ENCODE assay signal across 19 cellular contexts in the genomic region with DNA sequence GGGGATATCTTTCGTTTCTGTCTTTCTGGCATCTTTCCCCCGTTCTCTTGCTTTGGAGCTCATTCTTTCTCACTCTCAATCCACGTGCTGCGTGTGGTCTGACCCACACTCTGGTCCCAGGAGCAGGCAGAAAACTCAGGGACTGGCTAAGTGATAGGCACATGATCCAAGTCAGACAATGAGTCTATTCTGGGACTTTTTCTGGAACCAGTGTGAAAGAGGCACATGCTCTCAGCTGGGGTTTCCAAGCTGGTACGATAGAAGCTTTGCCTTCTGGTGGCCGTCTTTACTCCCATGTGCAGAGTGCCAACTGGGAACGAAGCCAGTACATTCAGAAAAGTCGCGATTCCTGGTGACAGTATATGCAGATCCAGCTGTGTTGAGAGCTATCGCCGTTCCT.
DNase-seq lines count a peak whose midpoint lies in the region; ATAC-seq and TF ChIP-seq lines count a peak whose summit lies in the region.
"Had no signal": no experiment of that assay in that cellular context is flagged by ENCODE, and none has a peak within 500 bp of the region (broad histone marks: within the 10 kb centered on the region; RNA-seq: fewer than 3 reads in every experiment).

No MANE protein-coding gene starts in this region.

- ATAC-seq in left ventricle myocardium superior (peak; percentile 84), psoas muscle (peak in 3 of 4 donors; percentile 47 to 63 (median 63)), HG03442 (IDR thresholded peaks at IDR 0.05; ENCODE audit: unreplicated experiment) (no peak), gastroesophageal sphincter (no peak)
- ATAC-seq: GM12878; stimulated activated naive CD8-positive, alpha-beta T cell treated with anti-CD3 and anti-CD28 coated beads, Interleukin-15, Interleukin-2, amounts not matched to agents 100 U/mL and 50 U/mL, for 24 hours had no signal

- TF ChIP-seq EP300 in gastroesophageal sphincter (IDR thresholded peaks at IDR 0.05): no peak

- H3K4me1 ChIP-seq in psoas muscle (no peaks in the 10 kb centered on the region), gastroesophageal sphincter (no peaks in the 10 kb centered on the region)
- H3K4me1 ChIP-seq: ascending aorta had no signal

- intact Hi-C loops in left ventricle myocardium superior (cut with micrococcal nuclease) (no loop called here), psoas muscle (cut with DNase I) (no loop called here)

- H3K27me3 ChIP-seq in psoas muscle (ENCODE audit: insufficient read depth in 3 of 3, low read length in 2 of 3) (no peaks in the 10 kb centered on the region), gastroesophageal sphincter (no peaks in the 10 kb centered on the region)
- H3K27me3 ChIP-seq: ascending aorta had no signal

- DNase-seq in C1 segment of cervical spinal cord (lab: John Stamatoyannopoulos, UW) (peak in 11 of 14 donors; percentile 32 to 73 (median 61)), cerebellar cortex (ENCODE audit: low spot score) (peak; percentile 30), left ventricle myocardium superior (no peak), psoas muscle (no peak), NCI-H510A treated with DMSO at 0.1 percent for 48 hours (lab: John Stamatoyannopoulos, UW) (no peak)
- DNase-seq in activated CD8-positive, alpha-beta memory T cell treated with anti-CD3 and anti-CD28 coated beads for 24 hours: no peak
- DNase-seq: activated CD4-positive, alpha-beta T cell treated with anti-CD3 and anti-CD28 coated beads, Interleukin-2, amount 50 U/mL, for 4 hours; H7; NCI-H1105; NCI-H2081 treated with DMSO at 0.1 percent for 48 hours; NCI-H510A; stimulated activated CD4-positive, alpha-beta T cell treated with anti-CD3 and anti-CD28 coated beads, Interleukin-2, amount 100 ng/mL, for 24 hours; stimulated activated naive CD8-positive, alpha-beta T cell treated with anti-CD3 and anti-CD28 coated beads, Interleukin-15, Interleukin-2, amounts not matched to agents 100 U/mL and 50 U/mL, for 24 hours had no signal

- H3K4me3 ChIP-seq in psoas muscle (peak overlapping the region; percentile 7), gastroesophageal sphincter (no peak overlapping the region)
- H3K4me3 ChIP-seq: ascending aorta, GM12878 had no signal

- WGBS in psoas muscle, 3 donors: 20 to 28% (median 20%) methylated on average over 11 of the region's 11 CpGs
- 41 to 54% methylated on average over 7 to 10 of the region's 11 CpGs for WGBS in gastroesophageal sphincter (ENCODE audit: low coverage in 1 of 2), 2 donors

- H3K9me3 ChIP-seq in psoas muscle (no peaks in the 10 kb centered on the region), gastroesophageal sphincter (no peaks in the 10 kb centered on the region)
- H3K9me3 ChIP-seq: ascending aorta had no signal

- no peaks in the 10 kb centered on the region for H3K36me3 ChIP-seq in psoas muscle (ENCODE audit: insufficient read depth in 1 of 2, low read depth in 1 of 2)
- no peaks in the 10 kb centered on the region for H3K36me3 ChIP-seq in gastroesophageal sphincter
- H3K36me3 ChIP-seq: ascending aorta had no signal

- no peak for TF ChIP-seq POLR2A in gastroesophageal sphincter (IDR thresholded peaks at IDR 0.05)

- no peak overlapping the region for H3K27ac ChIP-seq in psoas muscle
- no peak overlapping the region for H3K27ac ChIP-seq in gastroesophageal sphincter
- H3K27ac ChIP-seq: ascending aorta, C4-2B, VCaP had no signal

- TF ChIP-seq CTCF in psoas muscle (IDR thresholded peaks at IDR 0.05) (no peak), gastroesophageal sphincter (IDR thresholded peaks at IDR 0.05) (no peak)

Comparison
In these comparisons a context has a peak if more than half of its experiments do, and no peak if none do; other contexts are left out.
1. DNase-seq: peak in C1 segment of cervical spinal cord (11 of 14) and cerebellar cortex (single experiment); none in left ventricle myocardium superior (single experiment), psoas muscle (0 of 2), NCI-H510A treated with DMSO at 0.1 percent for 48 hours (single experiment) and activated CD8-positive, alpha-beta memory T cell treated with anti-CD3 and anti-CD28 coated beads for 24 hours (single experiment).
2. ATAC-seq: peak in left ventricle myocardium superior (single experiment) and psoas muscle (3 of 4); none in HG03442 (single experiment) and gastroesophageal sphincter (single experiment).